In genomic region chr9:81814794-81815464, GRCh38 we compare ENCODE assay signal across 8 cellular contexts.
DNase-seq lines count a peak whose midpoint lies in the region; ATAC-seq and TF ChIP-seq lines count a peak whose summit lies in the region.

No MANE protein-coding gene starts in this region.

- WGBS in hepatocyte (ENCODE audit: low lambda C conversion rate, missing lambda C conversion rate): 13% methylated on average over 3 of the region's 3 CpGs

- TF ChIP-seq CTCF in hepatocyte (IDR thresholded peaks at IDR 0.05; ENCODE audit: poor library complexity) (no peak), A673 (conservative IDR thresholded peaks at IDR 0.05; ENCODE audit: low read depth, low read length) (no peak)

- CTCF ChIA-PET in A673 (lab: Charles Lee): no interaction called here

- intact Hi-C loops in A673 (cut with micrococcal nuclease; ENCODE audit: unreplicated experiment): no loop called here

- no peaks in the 10 kb centered on the region for H3K79me2 ChIP-seq in hepatocyte

- no peaks in the 10 kb centered on the region for H3K36me3 ChIP-seq in hepatocyte (replicated peaks; ENCODE audit: insufficient read depth, low read depth)
- no peaks in the 10 kb centered on the region for H3K36me3 ChIP-seq in A673 (ENCODE audit: insufficient read depth, low read length, poor library complexity, severe bottlenecking)

- H3K9me3 ChIP-seq in hepatocyte (ENCODE audit: low read depth) (no peaks in the 10 kb centered on the region), A673 (ENCODE audit: low read depth, low read length, poor library complexity, severe bottlenecking) (no peaks in the 10 kb centered on the region)

- H3K4me3 ChIP-seq in hepatocyte: no peak overlapping the region
- no peak overlapping the region for H3K4me3 ChIP-seq in A673 (ENCODE audit: low read depth, low read length, poor library complexity, severe bottlenecking)

- H3K27me3 ChIP-seq in hepatocyte: no peaks in the 10 kb centered on the region
- H3K27me3 ChIP-seq in A673 (replicated peaks; ENCODE audit: insufficient read depth, low read depth, low read length, poor library complexity): no peaks in the 10 kb centered on the region

- no peaks in the 10 kb centered on the region for H4K20me1 ChIP-seq in hepatocyte (ENCODE audit: insufficient read depth, poor library complexity, severe bottlenecking)

- POLR2A ChIA-PET in A673 (lab: Charles Lee; ENCODE audit: low non-redundant PET): no interaction called here

- peak; percentile 67 for ATAC-seq in GM21723 (IDR thresholded peaks at IDR 0.05; ENCODE audit: unreplicated experiment)

- H3K9me2 ChIP-seq in hepatocyte (replicated peaks; ENCODE audit: insufficient read depth): no peaks in the 10 kb centered on the region

- BruUV-seq in A673 (replicated peaks; lab: Mats Ljungman, UMichigan): no TSS peak

- DNase-seq in DMS153 (lab: John Stamatoyannopoulos, UW): peak; percentile 91
- DNase-seq in NCI-H1436 treated with DMSO at 0.1 percent for 48 hours (lab: John Stamatoyannopoulos, UW): peak; percentile 59
- no peak for DNase-seq in hepatocyte (ENCODE audit: low spot score)
- DNase-seq in NCI-H1694 treated with DMSO at 0.1 percent for 48 hours (lab: John Stamatoyannopoulos, UW): no peak
- no peak for DNase-seq in HuH-7.5 (ENCODE audit: low spot score)
- DNase-seq in A673 (ENCODE audit: low spot score): no peak
- DNase-seq in glomerular visceral epithelial cell (ENCODE audit: extremely low spot score): no peak

- H2AFZ ChIP-seq in hepatocyte: no peak overlapping the region

- H3K27ac ChIP-seq in hepatocyte (peak overlapping the region; percentile 4), A673 (ENCODE audit: low read depth, low read length, poor library complexity, severe bottlenecking) (no peak overlapping the region)

- H3K4me1 ChIP-seq in hepatocyte (ENCODE audit: insufficient read depth): peaks cover 35% of the 10 kb centered on the region
- H3K4me1 ChIP-seq in A673 (ENCODE audit: insufficient read depth, low read length, poor library complexity, severe bottlenecking): no peaks in the 10 kb centered on the region

- H3K4me2 ChIP-seq in hepatocyte: peak overlapping the region; percentile 28

Comparison
In these comparisons a context has a peak if more than half of its experiments do, and no peak if none do; other contexts are left out.
1. DNase-seq: peak in DMS153 (single experiment) and NCI-H1436 treated with DMSO at 0.1 percent for 48 hours (single experiment); none in hepatocyte (single experiment), NCI-H1694 treated with DMSO at 0.1 percent for 48 hours (single experiment), HuH-7.5 (single experiment), A673 (single experiment) and glomerular visceral epithelial cell (single experiment).